In the genomic region with DNA sequence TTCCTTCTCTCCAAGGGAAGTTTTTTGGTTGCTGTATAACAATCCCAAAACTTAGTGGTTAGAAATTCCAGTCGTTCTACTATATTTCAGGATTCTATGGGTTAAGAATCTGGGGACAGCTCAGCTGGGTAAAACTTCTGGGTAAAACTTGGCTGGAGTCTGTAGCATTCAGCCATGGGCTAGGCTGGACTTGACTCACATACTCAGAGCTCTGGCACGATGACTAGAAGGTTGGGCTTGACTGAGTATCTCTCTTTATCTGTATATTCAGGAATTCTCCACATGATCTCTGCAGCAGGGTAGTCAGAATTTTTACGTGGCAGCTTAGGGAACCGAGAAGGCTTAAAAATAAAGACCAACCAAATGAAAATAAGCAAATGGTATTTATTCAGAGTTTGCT, we compare ENCODE assay signal across 27 cellular contexts. TPM values are rescaled to one million over a fixed set of nuclear protein-coding genes. Genes with fewer than 3 reads are reported as not detected.
DNase-seq lines count a peak whose midpoint lies in the region; TF ChIP-seq lines count a peak whose summit lies in the region.
"Had no signal": no experiment of that assay in that cellular context is flagged by ENCODE, and none has a peak within 500 bp of the region (broad histone marks: within the 10 kb centered on the region; RNA-seq: fewer than 3 reads in every experiment).

No MANE protein-coding gene starts in this region.

- in situ Hi-C loops in GM13976 (cut with MboI; ENCODE audit: low sequenced_read_pairs, unreplicated experiment), result no loop called here

- no peak for TF ChIP-seq CTCF in GM13976 (IDR thresholded peaks at IDR 0.05; ENCODE audit: borderline replicate concordance, control extremely low read depth, extremely low read depth, insufficient read depth, missing control alignments)

- H3K4me3 Mint-ChIP-seq in activated T-helper 2 cell treated with anti-CD3 and anti-CD28 coated beads, Interferon-gamma antibody, Interleukin-2, Interleukin-4, amounts not matched to agents 10 μg/mL and 5 μg/mL and 100 μg/mL, durations not matched to agents 14 hours and 24 hours and 36 hours (ENCODE audit: low read depth), result no peak overlapping the region
- H3K4me3 Mint-ChIP-seq in activated naive CD8-positive, alpha-beta T cell treated with anti-CD3 and anti-CD28 coated beads for 36 hours, result no peak overlapping the region
- H3K4me3 Mint-ChIP-seq: activated B cell treated with CpG ODN at 0.5 μM for 24 hours; activated T-helper 17 cell treated with anti-CD3 and anti-CD28 coated beads, Interleukin-2, amount 50 U/mL, for 72 hours; CD4-positive, alpha-beta memory T cell; memory B cell; stimulated activated naive CD8-positive, alpha-beta T cell treated with anti-CD3 and anti-CD28 coated beads, Interleukin-15, amount 100 ng/mL, for 72 hours had no signal

- no peak overlapping the region for H3K27ac Mint-ChIP-seq in activated T-helper 2 cell treated with anti-CD3 and anti-CD28 coated beads, Interferon-gamma antibody, Interleukin-2, Interleukin-4, amounts not matched to agents 10 μg/mL and 5 μg/mL and 100 μg/mL, durations not matched to agents 14 hours and 24 hours and 36 hours
- no peak overlapping the region for H3K27ac Mint-ChIP-seq in activated naive CD8-positive, alpha-beta T cell treated with anti-CD3 and anti-CD28 coated beads for 36 hours
- H3K27ac Mint-ChIP-seq: activated B cell treated with CpG ODN at 0.5 μM for 24 hours; activated naive CD4-positive, alpha-beta T cell treated with anti-CD3 and anti-CD28 coated beads, Interleukin-2, amount 50 U/mL, for 72 hours; activated T-helper 17 cell treated with anti-CD3 and anti-CD28 coated beads, Interleukin-2, amount 50 U/mL, for 72 hours; CD4-positive, alpha-beta memory T cell; memory B cell; stimulated activated naive CD8-positive, alpha-beta T cell treated with anti-CD3 and anti-CD28 coated beads, Interleukin-15, amount 100 ng/mL, for 72 hours had no signal

- H3K36me3 Mint-ChIP-seq in activated T-helper 2 cell treated with anti-CD3 and anti-CD28 coated beads, Interferon-gamma antibody, Interleukin-2, Interleukin-4, amounts not matched to agents 10 μg/mL and 5 μg/mL and 100 μg/mL, durations not matched to agents 14 hours and 24 hours and 36 hours (ENCODE audit: low read depth), result no peaks in the 10 kb centered on the region
- H3K36me3 Mint-ChIP-seq in activated naive CD8-positive, alpha-beta T cell treated with anti-CD3 and anti-CD28 coated beads for 36 hours, result peaks cover 2% of the 10 kb centered on the region
- H3K36me3 Mint-ChIP-seq: activated naive CD4-positive, alpha-beta T cell treated with anti-CD3 and anti-CD28 coated beads, Interleukin-2, amount 50 U/mL, for 72 hours; CD4-positive, alpha-beta memory T cell; memory B cell had no signal

- no peaks in the 10 kb centered on the region for H3K4me1 Mint-ChIP-seq in activated T-helper 2 cell treated with anti-CD3 and anti-CD28 coated beads, Interferon-gamma antibody, Interleukin-2, Interleukin-4, amounts not matched to agents 10 μg/mL and 5 μg/mL and 100 μg/mL, durations not matched to agents 14 hours and 24 hours and 36 hours (ENCODE audit: low read depth)
- no peaks in the 10 kb centered on the region for H3K4me1 Mint-ChIP-seq in activated naive CD8-positive, alpha-beta T cell treated with anti-CD3 and anti-CD28 coated beads for 36 hours
- H3K4me1 Mint-ChIP-seq: activated B cell treated with CpG ODN at 0.5 μM for 24 hours; activated T-helper 17 cell treated with anti-CD3 and anti-CD28 coated beads, Interleukin-2, amount 50 U/mL, for 72 hours; CD4-positive, alpha-beta memory T cell; memory B cell; stimulated activated naive CD8-positive, alpha-beta T cell treated with anti-CD3 and anti-CD28 coated beads, Interleukin-15, amount 100 ng/mL, for 72 hours had no signal

- DNase-seq in HT1080 (ENCODE audit: low read depth) (peak; percentile 23), astrocyte of the hippocampus (ENCODE audit: low read depth, low spot score) (peak; percentile 26), fibroblast of peridontal ligament (ENCODE audit: extremely low read depth) (peak; percentile 75), cerebellar cortex (ENCODE audit: low spot score) (no peak), GM13976 (ENCODE audit: low spot score) (no peak)
- no peak for DNase-seq in activated T-helper 2 cell treated with anti-CD3 and anti-CD28 coated beads, Interferon-gamma antibody, Interleukin-2, Interleukin-4, amounts not matched to agents 10 μg/mL and 5 μg/mL and 100 μg/mL, durations not matched to agents 14 hours and 24 hours and 36 hours (ENCODE audit: low spot score)
- DNase-seq in activated naive CD8-positive, alpha-beta T cell treated with anti-CD3 and anti-CD28 coated beads for 36 hours, result no peak
- DNase-seq: activated B cell treated with CpG ODN at 0.5 μM for 24 hours; activated CD4-positive, alpha-beta T cell treated with anti-CD3 and anti-CD28 coated beads, Interleukin-2, amount 50 U/mL, for 4 hours; activated CD8-positive, alpha-beta memory T cell treated with anti-CD3 and anti-CD28 coated beads, Interleukin-2, amount 50 U/mL, for 4 hours; GDM1; heart right ventricle; left colon; NCI-H187; NCI-H69; psoas muscle; Right ventricle myocardium superior; stimulated activated naive CD8-positive, alpha-beta T cell treated with anti-CD3 and anti-CD28 coated beads, Interleukin-15, amount 100 ng/mL, for 72 hours; T1000; tibial artery had no signal

- intact Hi-C loops in activated T-helper 2 cell treated with anti-CD3 and anti-CD28 coated beads, Interferon-gamma antibody, Interleukin-2, Interleukin-4, amounts not matched to agents 10 μg/mL and 5 μg/mL and 100 μg/mL, durations not matched to agents 14 hours and 24 hours and 36 hours (cut with micrococcal nuclease), result no loop called here

- H3K27me3 Mint-ChIP-seq in activated T-helper 2 cell treated with anti-CD3 and anti-CD28 coated beads, Interferon-gamma antibody, Interleukin-2, Interleukin-4, amounts not matched to agents 10 μg/mL and 5 μg/mL and 100 μg/mL, durations not matched to agents 14 hours and 24 hours and 36 hours (ENCODE audit: low read depth), result peaks cover 4% of the 10 kb centered on the region
- no peaks in the 10 kb centered on the region for H3K27me3 Mint-ChIP-seq in activated naive CD8-positive, alpha-beta T cell treated with anti-CD3 and anti-CD28 coated beads for 36 hours
- H3K27me3 Mint-ChIP-seq: stimulated activated naive CD8-positive, alpha-beta T cell treated with anti-CD3 and anti-CD28 coated beads, Interleukin-15, amount 100 ng/mL, for 72 hours had no signal

- no peaks in the 10 kb centered on the region for H3K9me3 Mint-ChIP-seq in activated T-helper 2 cell treated with anti-CD3 and anti-CD28 coated beads, Interferon-gamma antibody, Interleukin-2, Interleukin-4, amounts not matched to agents 10 μg/mL and 5 μg/mL and 100 μg/mL, durations not matched to agents 14 hours and 24 hours and 36 hours
- peaks cover 2% of the 10 kb centered on the region for H3K9me3 Mint-ChIP-seq in activated naive CD8-positive, alpha-beta T cell treated with anti-CD3 and anti-CD28 coated beads for 36 hours
- H3K9me3 Mint-ChIP-seq: activated B cell treated with CpG ODN at 0.5 μM for 24 hours; activated naive CD4-positive, alpha-beta T cell treated with anti-CD3 and anti-CD28 coated beads, Interleukin-2, amount 50 U/mL, for 72 hours; activated T-helper 17 cell treated with anti-CD3 and anti-CD28 coated beads, Interleukin-2, amount 50 U/mL, for 72 hours; memory B cell; stimulated activated naive CD8-positive, alpha-beta T cell treated with anti-CD3 and anti-CD28 coated beads, Interleukin-15, amount 100 ng/mL, for 72 hours had no signal

RNA-seq across cellular contexts. Expression of gene HRNR, which starts 28.2 kb away (rescaled TPM):
- total RNA-seq in HT1080 (2014; rRNA removed; shearing (Covaris generic)), result not detected in 2 replicates
- polyA plus RNA-seq in HT1080 (2015; cell fraction: cytosol; rRNA removed), result not detected in 2 replicates
- polyA plus RNA-seq in HT1080 (2015; cell fraction: nucleus; rRNA removed), result not detected in 2 replicates
- total RNA-seq in activated T-helper 2 cell treated with anti-CD3 and anti-CD28 coated beads, Interferon-gamma antibody, Interleukin-2, Interleukin-4, amounts not matched to agents 10 μg/mL and 5 μg/mL and 100 μg/mL, durations not matched to agents 14 hours and 24 hours and 36 hours, result not detected in 2 replicates
- total RNA-seq in activated naive CD8-positive, alpha-beta T cell treated with anti-CD3 and anti-CD28 coated beads for 36 hours, result not detected
- total RNA-seq: activated B cell treated with CpG ODN at 0.5 μM for 24 hours; activated naive CD4-positive, alpha-beta T cell treated with anti-CD3 and anti-CD28 coated beads, Interleukin-2, amount 50 U/mL, for 72 hours; activated T-helper 17 cell treated with anti-CD3 and anti-CD28 coated beads, Interleukin-2, amount 50 U/mL, for 72 hours; ascending aorta; CD4-positive, alpha-beta memory T cell; H1; heart right ventricle; left colon; OCI-LY7; psoas muscle; Right ventricle myocardium superior had no signal
- polyA plus RNA-seq: CD4-positive, alpha-beta memory T cell; H1; psoas muscle had no signal

Comparison
In these comparisons a context has a peak if more than half of its experiments do, and no peak if none do; other contexts are left out.
1. DNase-seq: peak in HT1080 (single experiment), astrocyte of the hippocampus (single experiment) and fibroblast of peridontal ligament (single experiment); none in activated T-helper 2 cell treated with anti-CD3 and anti-CD28 coated beads, Interferon-gamma antibody, Interleukin-2, Interleukin-4, amounts not matched to agents 10 μg/mL and 5 μg/mL and 100 μg/mL, durations not matched to agents 14 hours and 24 hours and 36 hours (single experiment), cerebellar cortex (single experiment), GM13976 (single experiment) and activated naive CD8-positive, alpha-beta T cell treated with anti-CD3 and anti-CD28 coated beads for 36 hours (single experiment).